Comparison of ENCODE assay signal across 8 cellular contexts in the genomic region with DNA sequence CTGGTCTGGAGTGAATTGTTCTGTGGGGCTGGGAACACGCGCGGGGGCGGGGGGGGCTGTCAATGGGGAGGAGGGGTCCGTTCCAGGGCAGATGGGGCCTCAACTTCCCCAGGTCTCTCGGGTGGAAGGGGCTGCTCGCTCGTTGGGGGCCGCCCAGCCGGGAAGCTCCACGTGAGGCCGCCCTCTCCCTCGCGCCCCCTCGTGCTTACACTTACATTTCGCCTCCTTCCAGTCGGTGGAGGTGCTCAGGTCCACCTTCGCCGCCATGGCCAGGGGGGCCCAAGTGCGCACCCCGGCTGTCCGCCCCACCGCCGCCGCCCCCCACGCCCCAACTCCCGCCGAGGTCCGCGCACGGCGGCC. TPM values are rescaled to one million over a fixed set of nuclear protein-coding genes. Genes with fewer than 3 reads are reported as not detected.
DNase-seq lines count a peak whose midpoint lies in the region; ATAC-seq and TF ChIP-seq lines count a peak whose summit lies in the region.

No MANE protein-coding gene starts in this region.

- peak overlapping the region; percentile 85 for H3K9ac ChIP-seq in mesenchymal stem cell (ENCODE audit: low read length)

- H3K14ac ChIP-seq in mesenchymal stem cell (ENCODE audit: low read length in 2 of 2): peak overlapping the region in 1 of 2 experiments; percentile 93

- H2AFZ ChIP-seq in mesenchymal stem cell (ENCODE audit: low read depth, low read length): peak overlapping the region; percentile 90

- peak overlapping the region; percentile 52 for H4K91ac ChIP-seq in mesenchymal stem cell (ENCODE audit: low read length)

- H2AK5ac ChIP-seq in mesenchymal stem cell (ENCODE audit: low read length, severe bottlenecking): no peak overlapping the region

- peak in 1 of 2 donors; percentile 19 for ATAC-seq in upper lobe of left lung (ENCODE audit: low FRiP score in 2 of 2)

- H3K9me3 ChIP-seq in mesenchymal stem cell (ENCODE audit: control insufficient read depth, low read length): no peaks in the 10 kb centered on the region
- H3K9me3 ChIP-seq in upper lobe of left lung: no peaks in the 10 kb centered on the region

- H3K27me3 ChIP-seq in mesenchymal stem cell (ENCODE audit: control insufficient read depth in 1 of 2, insufficient read depth in 1 of 2, low read length in 2 of 2) (no peaks in the 10 kb centered on the region), upper lobe of left lung (no peaks in the 10 kb centered on the region)

- peak; percentile 51 for DNase-seq in NCI-H2227 (lab: John Stamatoyannopoulos, UW; ENCODE audit: unreplicated experiment)
- DNase-seq in NCI-H2227 treated with DMSO at 0.1 percent for 48 hours (lab: John Stamatoyannopoulos, UW): no peak
- peak; percentile 64 for DNase-seq in NB4 (ENCODE audit: low read depth)
- no peak for DNase-seq in caudate nucleus (lab: John Stamatoyannopoulos, UW)
- DNase-seq in mesenchymal stem cell: no peak
- DNase-seq in upper lobe of left lung: no peak
- DNase-seq in cortex of kidney (lab: John Stamatoyannopoulos, UW): no peak
- DNase-seq in kidney glomerular epithelial cell (lab: John Stamatoyannopoulos, UW): no peak

- no peak overlapping the region for H2BK5ac ChIP-seq in mesenchymal stem cell (ENCODE audit: low read depth, low read length, poor library complexity, severe bottlenecking)

- H3K4me3 ChIP-seq in NB4 (ENCODE audit: low read depth, low read length): peak overlapping the region; percentile 72
- peak overlapping the region; percentile 75 to 85 for H3K4me3 ChIP-seq in mesenchymal stem cell (ENCODE audit: insufficient read depth in 1 of 2, low read depth in 1 of 2, low read length in 2 of 2)
- H3K4me3 ChIP-seq in upper lobe of left lung: peak overlapping the region; percentile 65 to 93 (median 78)

- H3K23ac ChIP-seq in mesenchymal stem cell (ENCODE audit: low read length in 2 of 2): no peak overlapping the region

- H2BK12ac ChIP-seq in mesenchymal stem cell (ENCODE audit: low read length in 2 of 2): peak overlapping the region in 1 of 2 experiments; percentile 29

- 6% methylated on average over 30 of the region's 32 CpGs for WGBS in mesenchymal stem cell
- WGBS in upper lobe of left lung, 2 donors: 0% methylated on average over 17 of the region's 32 CpGs; no CpG with 5 or more reads in 1 of the 2 donors

- peak overlapping the region in 1 of 2 experiments; percentile 66 for H3K4ac ChIP-seq in mesenchymal stem cell (ENCODE audit: low read depth in 1 of 2, low read length in 2 of 2)

- H3K27ac ChIP-seq in caudate nucleus (ENCODE audit: low read depth, low read length) (peak overlapping the region; percentile 36), mesenchymal stem cell (ENCODE audit: low read length, poor library complexity, severe bottlenecking) (no peak overlapping the region), upper lobe of left lung (peak overlapping the region; percentile 40 to 89 (median 83))

- H3K36me3 ChIP-seq in mesenchymal stem cell (ENCODE audit: control insufficient read depth in 1 of 2, insufficient read depth in 2 of 2, low read depth in 1 of 2, low read length in 2 of 2): no peaks in the 10 kb centered on the region
- no peaks in the 10 kb centered on the region for H3K36me3 ChIP-seq in upper lobe of left lung

- peak overlapping the region; percentile 45 for H2BK15ac ChIP-seq in mesenchymal stem cell (ENCODE audit: low read depth, poor library complexity, severe bottlenecking)

- peak overlapping the region; percentile 81 for H3K4me2 ChIP-seq in mesenchymal stem cell (ENCODE audit: low read length, poor library complexity, severe bottlenecking)

- H2BK120ac ChIP-seq in mesenchymal stem cell (ENCODE audit: low read depth, low read length): peak overlapping the region; percentile 66

- H4K8ac ChIP-seq in mesenchymal stem cell (ENCODE audit: low read length): peak overlapping the region; percentile 93

- TF ChIP-seq CTCF in NB4 (IDR thresholded peaks at IDR 0.05; ENCODE audit: low read depth, low read length) (no peak), upper lobe of left lung (IDR thresholded peaks at IDR 0.05) (no peak)

- peaks cover 7% of the 10 kb centered on the region for H3K79me1 ChIP-seq in mesenchymal stem cell (replicated peaks; ENCODE audit: low read length, poor library complexity, severe bottlenecking)

- TF ChIP-seq POLR2A in NB4 (IDR thresholded peaks at IDR 0.05; ENCODE audit: extremely low read depth, insufficient read length): no peak
- TF ChIP-seq POLR2A in upper lobe of left lung (IDR thresholded peaks at IDR 0.05): no peak

- H3K18ac ChIP-seq in mesenchymal stem cell (ENCODE audit: low read depth in 1 of 2, low read length in 2 of 2): peak overlapping the region; percentile 54 to 94

- peaks cover 19% of the 10 kb centered on the region for H3K4me1 ChIP-seq in mesenchymal stem cell (ENCODE audit: control insufficient read depth, insufficient read depth, low read depth, low read length)
- peaks cover 14 to 26% (median 19%) of the 10 kb centered on the region in 4 donors for H3K4me1 ChIP-seq in upper lobe of left lung

- no peak for TF ChIP-seq EP300 in upper lobe of left lung (IDR thresholded peaks at IDR 0.05)

RNA-seq across cellular contexts. Expression of a gene that starts 0.5 kb away (rescaled TPM):
- 2.9 TPM for polyA plus RNA-seq in mesenchymal stem cell (2013, experiment 1 of 2)
- 3.0 TPM for polyA plus RNA-seq in mesenchymal stem cell (2013, experiment 2 of 2)
- 10 to 100 TPM; 16.7 to 59.7 (median 33.5) TPM for total RNA-seq in upper lobe of left lung

RNA-seq across cellular contexts. Expression of a gene that starts 20.5 kb away (rescaled TPM):
- 111 TPM for polyA plus RNA-seq in mesenchymal stem cell (2013, experiment 1 of 2)
- polyA plus RNA-seq in mesenchymal stem cell (2013, experiment 2 of 2): 110 TPM
- total RNA-seq in upper lobe of left lung: 100 to 1,000 TPM in 1 of 6 donors, 10 to 100 TPM in 5; 37.8 to 132 (median 82.6) TPM

RNA-seq across cellular contexts. Expression of a gene that starts 41.1 kb away (rescaled TPM):
- polyA plus RNA-seq in mesenchymal stem cell (2013, experiment 1 of 2): 0.79 TPM
- 0.73 TPM for polyA plus RNA-seq in mesenchymal stem cell (2013, experiment 2 of 2)
- total RNA-seq in upper lobe of left lung: 100 to 1,000 TPM in 3 of 6 donors, 10 to 100 TPM in 3; 33.2 to 119 (median 89.3) TPM

Comparison
In these comparisons a context has a peak if more than half of its experiments do, and no peak if none do; other contexts are left out.
1. DNase-seq: peak in NCI-H2227 (single experiment) and NB4 (single experiment); none in NCI-H2227 treated with DMSO at 0.1 percent for 48 hours (single experiment), caudate nucleus (0 of 61), mesenchymal stem cell (single experiment), upper lobe of left lung (0 of 2), cortex of kidney (single experiment) and kidney glomerular epithelial cell (single experiment).
2. Peak in every context shown above with its lines, with median percentiles within 50 percentile points of each other: H3K4me3 ChIP-seq.